Comparison of ENCODE assay signal across 1 cellular context in genomic region chr12:63897931-63898330, GRCh38.
TF ChIP-seq lines count a peak whose summit lies in the region.

No MANE protein-coding gene starts in this region.

TF ChIP-seq in GM23338, 12 proteins besides CTCF, POLR2A, EP300 and RAD21:
- no peak for TF ChIP-seq ZNF462 (CRISPR knock-in tag; IDR thresholded peaks at IDR 0.05)
- no peak for TF ChIP-seq STAT1 (IDR thresholded peaks at IDR 0.05; ENCODE audit: unreplicated experiment)
- TF ChIP-seq ZNF331 (CRISPR knock-in tag; IDR thresholded peaks at IDR 0.05; ENCODE audit: low read depth) = no peak
- TF ChIP-seq EZH2 (IDR thresholded peaks at IDR 0.05; ENCODE audit: low read depth, unreplicated experiment) = no peak
- TF ChIP-seq REST (IDR thresholded peaks at IDR 0.05; ENCODE audit: unreplicated experiment) = no peak
- TF ChIP-seq POLR2AphosphoS5 (IDR thresholded peaks at IDR 0.05; ENCODE audit: low read depth) = no peak
- no peak for TF ChIP-seq ETS1 (IDR thresholded peaks at IDR 0.05)
- no peak for TF ChIP-seq EZH2phosphoT487 (IDR thresholded peaks at IDR 0.05; ENCODE audit: unreplicated experiment)
- no peak for TF ChIP-seq JUNB (IDR thresholded peaks at IDR 0.05; ENCODE audit: unreplicated experiment)
- no peak for TF ChIP-seq ZNF114 (CRISPR knock-in tag; IDR thresholded peaks at IDR 0.05)
- TF ChIP-seq CREB1 (CRISPR knock-in tag; IDR thresholded peaks at IDR 0.05; ENCODE audit: low read depth) = no peak
- TF ChIP-seq NANOG (IDR thresholded peaks at IDR 0.05; ENCODE audit: borderline replicate concordance) = no peak
